Comparison of ENCODE assay signal across 23 cellular contexts in genomic region chr18:12059334-12060181, GRCh38. TPM values are rescaled to one million over a fixed set of nuclear protein-coding genes. Genes with fewer than 3 reads are reported as not detected.
DNase-seq lines count a peak whose midpoint lies in the region; ATAC-seq, FAIRE-seq and TF ChIP-seq lines count a peak whose summit lies in the region.
"Had no signal": no experiment of that assay in that cellular context is flagged by ENCODE, and none has a peak within 500 bp of the region (broad histone marks: within the 10 kb centered on the region; RNA-seq: fewer than 3 reads in every experiment).

No MANE protein-coding gene starts in this region.

- H3K4me1 Mint-ChIP-seq in memory B cell: peaks cover 2% of the 10 kb centered on the region

- H3K27me3 Mint-ChIP-seq in memory B cell: no peaks in the 10 kb centered on the region
- H3K27me3 Mint-ChIP-seq: activated naive CD8-positive, alpha-beta T cell; IgD-negative memory B cell had no signal

- no peaks in the 10 kb centered on the region for H3K4me1 ChIP-seq in Karpas-422 (ENCODE audit: low read length)
- H3K4me1 ChIP-seq in OCI-LY7 (ENCODE audit: insufficient read depth, low read length, poor library complexity, severe bottlenecking): peaks cover 17% of the 10 kb centered on the region
- H3K4me1 ChIP-seq: left lung, transverse colon had no signal

- H3K4me2 ChIP-seq in Karpas-422 (ENCODE audit: low read depth, low read length, poor library complexity, severe bottlenecking) (no peak overlapping the region), OCI-LY7 (ENCODE audit: low read length) (peak overlapping the region; percentile 81)

- H3K9me3 ChIP-seq in Karpas-422 (ENCODE audit: low read length): no peaks in the 10 kb centered on the region
- H3K9me3 ChIP-seq in OCI-LY7 (ENCODE audit: low read length): peaks cover 8% of the 10 kb centered on the region; the same call in 1 of the 2 replicates
- H3K9me3 ChIP-seq: left lung, transverse colon had no signal

- H3K4me3 Mint-ChIP-seq in memory B cell: peak overlapping the region; percentile 45
- H3K4me3 Mint-ChIP-seq: activated naive CD8-positive, alpha-beta T cell; effector memory CD8-positive, alpha-beta T cell; nephron had no signal

- H4K20me1 ChIP-seq in Karpas-422 (ENCODE audit: insufficient read depth, low read depth, low read length) (no peaks in the 10 kb centered on the region), OCI-LY7 (ENCODE audit: insufficient read depth, low read length) (no peaks in the 10 kb centered on the region)

- no peak overlapping the region for H3K27ac Mint-ChIP-seq in memory B cell
- H3K27ac Mint-ChIP-seq: activated naive CD8-positive, alpha-beta T cell; effector memory CD8-positive, alpha-beta T cell; IgD-negative memory B cell; nephron; progenitor cell of endocrine pancreas had no signal

- H2AFZ ChIP-seq in Karpas-422 (ENCODE audit: low read length) (no peak overlapping the region), OCI-LY7 (ENCODE audit: low read length) (peak overlapping the region; percentile 98)

- no TSS peak for BruUV-seq in OCI-LY7 (replicated peaks; lab: Mats Ljungman, UMichigan)

- no peaks in the 10 kb centered on the region for H3K36me3 Mint-ChIP-seq in memory B cell
- H3K36me3 Mint-ChIP-seq: activated naive CD8-positive, alpha-beta T cell; IgD-negative memory B cell had no signal

- peak; percentile 59 for DNase-seq in Karpas-422
- DNase-seq in OCI-LY7 (ENCODE audit: low spot score): peak; percentile 80
- no peak for DNase-seq in memory B cell (ENCODE audit: low spot score in 2 of 2)
- no peak for DNase-seq in iPS-NIHi7 (ENCODE audit: extremely low spot score)
- DNase-seq in activated gamma-delta T cell treated with Interleukin-2 at 50 U/mL for 16 hours: no peak
- DNase-seq in GM19239 (ENCODE audit: insufficient read length, low spot score): no peak
- DNase-seq: activated CD4-positive, alpha-beta T cell treated with anti-CD3 and anti-CD28 coated beads for 4 hours; effector memory CD8-positive, alpha-beta T cell; NCI-H1694 treated with DMSO at 0.1 percent for 48 hours; SHP77; stimulated activated CD4-positive, alpha-beta T cell treated with anti-CD3 and anti-CD28 coated beads, Interleukin-1b, Interleukin-23, amount 100 ng/mL, for 48 hours; stimulated activated naive CD4-positive, alpha-beta T cell treated with Interleukin-2 at 50 U/mL for 16 hours; transverse colon had no signal

- H3K9me3 Mint-ChIP-seq in memory B cell: no peaks in the 10 kb centered on the region
- H3K9me3 Mint-ChIP-seq: effector memory CD8-positive, alpha-beta T cell; IgD-negative memory B cell; nephron had no signal

- CTCF ChIA-PET in OCI-LY7 (lab: Charles Lee; ENCODE audit: unreplicated experiment): interaction anchor here (0.7 kb wide), 1 partner anchor 9 kb away, joined by 3 read pairs; no protein-coding TSS in a partner anchor

- intact Hi-C loops in OCI-LY7 (cut with micrococcal nuclease; ENCODE audit: unreplicated experiment): loop anchor here (10.0 kb wide), 1 partner anchor 175 kb away; no protein-coding TSS in a partner anchor

- H3K9ac ChIP-seq in Karpas-422 (ENCODE audit: low read length): no peak overlapping the region

- no peak overlapping the region for H3K4me3 ChIP-seq in Karpas-422 (ENCODE audit: low read length)
- peak overlapping the region; percentile 75 for H3K4me3 ChIP-seq in OCI-LY7 (ENCODE audit: low read depth, low read length, poor library complexity, severe bottlenecking)
- H3K4me3 ChIP-seq: left lung, transverse colon had no signal

- H3K36me3 ChIP-seq in Karpas-422 (ENCODE audit: insufficient read depth, low read length) (no peaks in the 10 kb centered on the region), OCI-LY7 (ENCODE audit: insufficient read depth, low read length) (no peaks in the 10 kb centered on the region)
- H3K36me3 ChIP-seq: left lung, transverse colon had no signal

- H3K79me2 ChIP-seq in Karpas-422 (ENCODE audit: low read length) (no peaks in the 10 kb centered on the region), OCI-LY7 (ENCODE audit: insufficient read depth, low read depth, low read length) (no peaks in the 10 kb centered on the region)

- H3K27me3 ChIP-seq in Karpas-422 (ENCODE audit: low read length): no peaks in the 10 kb centered on the region
- H3K27me3 ChIP-seq: left lung, transverse colon had no signal

- POLR2A ChIA-PET in OCI-LY7 (lab: Charles Lee): interaction anchor here (1.8 kb wide), 1 partner anchor 9 kb away, joined by 12 read pairs; no protein-coding TSS in a partner anchor

- no peak for FAIRE-seq in GM19239 (lab: Jason Lieb, UNC)

- peak overlapping the region; percentile 56 for H3K27ac ChIP-seq in C4-2B
- no peak overlapping the region for H3K27ac ChIP-seq in Karpas-422 (ENCODE audit: low read length)
- peak overlapping the region; percentile 45 for H3K27ac ChIP-seq in OCI-LY7 (ENCODE audit: low read depth, low read length, poor library complexity, severe bottlenecking)
- H3K27ac ChIP-seq: left lung, transverse colon had no signal

- TF ChIP-seq CTCF in C4-2B (conservative IDR thresholded peaks at IDR 0.05) (no peak), OCI-LY7 (conservative IDR thresholded peaks at IDR 0.05; ENCODE audit: low read length) (no peak)

- H3K9me2 ChIP-seq in Karpas-422 (replicated peaks; ENCODE audit: insufficient read depth, low read length) (no peaks in the 10 kb centered on the region), OCI-LY7 (ENCODE audit: insufficient read depth, low read length) (no peaks in the 10 kb centered on the region)

- ATAC-seq in memory B cell (ENCODE audit: low read depth): peak; percentile 34
- no peak for ATAC-seq in HG03139 (IDR thresholded peaks at IDR 0.05; ENCODE audit: unreplicated experiment)
- ATAC-seq: effector memory CD8-positive, alpha-beta T cell; left lung had no signal

RNA-seq across cellular contexts. Expression of gene ANKRD62, which starts 34.1 kb away (rescaled TPM):
- total RNA-seq in Karpas-422 (2014; rRNA removed; shearing (Covaris generic); ENCODE audit: low replicate concordance): not detected in 2 replicates
- 4.1 and 5.4 TPM in 2 replicates for total RNA-seq in OCI-LY7 (2014; rRNA removed; shearing (Covaris generic))
- total RNA-seq in OCI-LY7 (2022): 7.1 and 7.3 TPM in 2 replicates
- total RNA-seq: NCI-H460; progenitor cell of endocrine pancreas; skeletal muscle tissue; T-helper 1 cell treated with Interleukin-12 subunit alpha and Interleukin-12 subunit beta and Interleukin-4 antibody, amounts not matched to agents 30 ng/mL and 1 ng/mL, for 36 hours had no signal

Comparison
In these comparisons a context has a peak if more than half of its experiments do, and no peak if none do; other contexts are left out.
1. DNase-seq: peak in Karpas-422 (single experiment) and OCI-LY7 (single experiment); none in memory B cell (0 of 2), iPS-NIHi7 (single experiment), activated gamma-delta T cell treated with Interleukin-2 at 50 U/mL for 16 hours (single experiment) and GM19239 (single experiment).